9 cellular contexts compared by ENCODE assay signal in genomic region chr2:83081835-83082522, GRCh38.
DNase-seq lines count a peak whose midpoint lies in the region; ATAC-seq and TF ChIP-seq lines count a peak whose summit lies in the region.
"Had no signal": no experiment of that assay in that cellular context is flagged by ENCODE, and none has a peak within 500 bp of the region (broad histone marks: within the 10 kb centered on the region; RNA-seq: fewer than 3 reads in every experiment).

No MANE protein-coding gene starts in this region.

- no peak overlapping the region for H3K4me3 ChIP-seq in right lobe of liver

- WGBS in right lobe of liver (ENCODE audit: insufficient coverage, low coverage, low lambda C conversion rate, missing lambda C conversion rate) = 45% methylated on average over 5 of the region's 5 CpGs

- no peak for TF ChIP-seq CTCF in right lobe of liver (IDR thresholded peaks at IDR 0.05)

- DNase-seq in GM03348 (ENCODE audit: low spot score) = peak; percentile 12
- peak; percentile 28 for DNase-seq in NCI-H2107 treated with DMSO at 0.1 percent for 48 hours (lab: John Stamatoyannopoulos, UW; ENCODE audit: unreplicated experiment)
- DNase-seq in brain pericyte (ENCODE audit: low read depth, low spot score) = peak; percentile 26
- no peak for DNase-seq in right lobe of liver
- no peak for DNase-seq in CD1c-positive myeloid dendritic cell (ENCODE audit: extremely low spot score)
- no peak for DNase-seq in posterior cingulate gyrus
- DNase-seq: SIG-M5 had no signal

- no peaks in the 10 kb centered on the region for H3K36me3 ChIP-seq in right lobe of liver

- H3K27me3 ChIP-seq in right lobe of liver = no peaks in the 10 kb centered on the region

- H3K27ac ChIP-seq in right lobe of liver = no peak overlapping the region

- intact Hi-C loops in right lobe of liver (cut with DNase I) (no loop called here), posterior cingulate gyrus (cut with DNase I) (no loop called here)

- TF ChIP-seq POLR2A in right lobe of liver (IDR thresholded peaks at IDR 0.05) = no peak

- ATAC-seq in right lobe of liver (peak; percentile 84 to 93 (median 89)), GM18498 (IDR thresholded peaks at IDR 0.05; ENCODE audit: unreplicated experiment) (no peak), HG02763 (IDR thresholded peaks at IDR 0.05; ENCODE audit: unreplicated experiment) (no peak)

- H3K4me1 ChIP-seq in right lobe of liver = no peaks in the 10 kb centered on the region

- H3K9me3 ChIP-seq in right lobe of liver = no peaks in the 10 kb centered on the region

Comparison
In these comparisons a context has a peak if more than half of its experiments do, and no peak if none do; other contexts are left out.
1. DNase-seq: peak in GM03348 (single experiment), NCI-H2107 treated with DMSO at 0.1 percent for 48 hours (single experiment) and brain pericyte (single experiment); none in right lobe of liver (0 of 3), CD1c-positive myeloid dendritic cell (single experiment) and posterior cingulate gyrus (0 of 10).
2. ATAC-seq: peak in right lobe of liver (4 of 4); none in GM18498 (single experiment) and HG02763 (single experiment).